In the genomic region with DNA sequence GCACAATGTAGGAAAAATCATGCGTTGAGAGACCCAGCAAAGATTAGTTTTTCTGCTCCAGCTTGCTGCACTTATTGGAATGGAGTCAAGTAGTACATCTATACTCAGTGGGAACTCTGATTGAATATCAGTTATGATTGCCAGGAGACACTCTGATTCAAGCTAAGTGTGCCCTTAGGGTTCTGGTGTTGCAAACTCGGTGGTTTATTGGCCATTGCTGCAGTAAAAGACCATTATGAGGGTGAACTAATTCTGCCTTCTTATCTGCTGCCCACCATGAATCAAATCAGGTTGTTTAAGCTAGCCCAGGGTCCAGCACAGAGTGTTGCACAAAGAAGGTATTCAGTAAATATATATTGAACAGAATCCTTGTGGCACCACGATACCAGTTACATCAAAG, we compare ENCODE assay signal across 28 cellular contexts.
"Had no signal": no experiment of that assay in that cellular context is flagged by ENCODE, and none has a peak within 500 bp of the region (broad histone marks: within the 10 kb centered on the region; RNA-seq: fewer than 3 reads in every experiment).

No MANE protein-coding gene starts in this region.

- ATAC-seq: activated CD4-positive, alpha-beta T cell treated with anti-CD3 and anti-CD28 coated beads for 36 hours; activated CD8-positive, alpha-beta memory T cell treated with anti-CD3 and anti-CD28 coated beads, Interleukin-2, amount 10 ng/mL, durations not matched to agents 7 days and 5 days; activated CD8-positive, alpha-beta T cell treated with anti-CD3 and anti-CD28 coated beads, Interleukin-2, amount 10 ng/mL, durations not matched to agents 7 days and 5 days; activated naive CD4-positive, alpha-beta T cell treated with anti-CD3 and anti-CD28 coated beads, Interleukin-2, amount 50 U/mL, for 72 hours; activated T-cell treated with anti-CD3 and anti-CD28 coated beads, Interleukin-2, amount 50 U/mL, for 72 hours; esophagus mucosa; heart left ventricle had no signal

- H3K4me3 ChIP-seq: coronary artery, dorsolateral prefrontal cortex, heart left ventricle had no signal

- H3K27me3 ChIP-seq: brain microvascular endothelial cell, dorsolateral prefrontal cortex, heart left ventricle had no signal

- H3K27ac Mint-ChIP-seq: activated CD4-positive, alpha-beta memory T cell treated with anti-CD3 and anti-CD28 coated beads for 36 hours; activated CD4-positive, alpha-beta T cell treated with anti-CD3 and anti-CD28 coated beads for 36 hours; activated CD4-positive, alpha-beta T cell treated with anti-CD3 and anti-CD28 coated beads, Interleukin-2, amount 10 ng/mL, durations not matched to agents 24 days and 14 days; activated CD8-positive, alpha-beta memory T cell treated with anti-CD3 and anti-CD28 coated beads, Interleukin-2, amount 10 ng/mL, durations not matched to agents 7 days and 5 days; activated CD8-positive, alpha-beta T cell treated with anti-CD3 and anti-CD28 coated beads, Interleukin-2, amount 10 ng/mL, durations not matched to agents 7 days and 5 days; activated naive CD4-positive, alpha-beta T cell treated with anti-CD3 and anti-CD28 coated beads, Interleukin-2, amount 10 ng/mL, durations not matched to agents 7 days and 5 days; activated naive CD4-positive, alpha-beta T cell treated with anti-CD3 and anti-CD28 coated beads, Interleukin-2, amount 50 U/mL, for 72 hours; activated naive CD8-positive, alpha-beta T cell treated with anti-CD3 and anti-CD28 coated beads, Interleukin-2, amount 10 ng/mL, durations not matched to agents 7 days and 5 days; activated T-cell treated with anti-CD3 and anti-CD28 coated beads, Interleukin-2, amount 50 U/mL, for 24 hours; activated T-cell treated with anti-CD3 and anti-CD28 coated beads, Interleukin-2, amount 50 U/mL, for 72 hours; dendritic cell treated with granulocyte-macrophage colony-stimulating factor and Interleukin-4, amounts not matched to agents 40 ng/mL and 50 ng/mL, for 4 days; endodermal cell had no signal

- H3K4me1 Mint-ChIP-seq: central memory CD8-positive, alpha-beta T cell had no signal

- DNase-seq: activated CD4-positive, alpha-beta memory T cell treated with anti-CD3 and anti-CD28 coated beads for 36 hours; activated CD4-positive, alpha-beta T cell treated with anti-CD3 and anti-CD28 coated beads for 36 hours; activated CD4-positive, alpha-beta T cell treated with anti-CD3 and anti-CD28 coated beads, Interleukin-2, amount 10 ng/mL, durations not matched to agents 24 days and 14 days; activated CD4-positive, CD25-positive, alpha-beta regulatory T cell; activated CD4-positive, CD25-positive, alpha-beta regulatory T cell treated with anti-CD3 and anti-CD28 coated beads, Interleukin-2, amount 50 U/mL, for 72 hours; activated CD8-positive, alpha-beta memory T cell treated with anti-CD3 and anti-CD28 coated beads, Interleukin-2, amount 10 ng/mL, durations not matched to agents 7 days and 5 days; activated CD8-positive, alpha-beta memory T cell treated with anti-CD3 and anti-CD28 coated beads, Interleukin-2, amount 50 U/mL, for 4 hours; activated CD8-positive, alpha-beta T cell treated with anti-CD3 and anti-CD28 coated beads, Interleukin-2, amount 10 ng/mL, durations not matched to agents 7 days and 5 days; activated gamma-delta T cell; activated naive CD4-positive, alpha-beta T cell; activated naive CD4-positive, alpha-beta T cell treated with anti-CD3 and anti-CD28 coated beads, Interleukin-2, amount 10 ng/mL, durations not matched to agents 7 days and 5 days; activated naive CD8-positive, alpha-beta T cell treated with anti-CD3 and anti-CD28 coated beads, Interleukin-2, amount 10 ng/mL, durations not matched to agents 7 days and 5 days; activated T-cell treated with anti-CD3 and anti-CD28 coated beads, Interleukin-2, amount 50 U/mL, for 24 hours; activated T-cell treated with anti-CD3 and anti-CD28 coated beads, Interleukin-2, amount 50 U/mL, for 72 hours; amniotic stem cell; anterior cingulate cortex; brain microvascular endothelial cell; dorsolateral prefrontal cortex; effector memory CD4-positive, alpha-beta T cell; endodermal cell; foreskin fibroblast; heart left ventricle; T-helper 2 cell had no signal

- H3K36me3 Mint-ChIP-seq: activated CD4-positive, alpha-beta memory T cell treated with anti-CD3 and anti-CD28 coated beads for 36 hours; activated CD8-positive, alpha-beta memory T cell treated with anti-CD3 and anti-CD28 coated beads, Interleukin-2, amount 10 ng/mL, durations not matched to agents 7 days and 5 days; activated naive CD4-positive, alpha-beta T cell treated with anti-CD3 and anti-CD28 coated beads, Interleukin-2, amount 10 ng/mL, durations not matched to agents 7 days and 5 days; activated naive CD8-positive, alpha-beta T cell treated with anti-CD3 and anti-CD28 coated beads, Interleukin-2, amount 10 ng/mL, durations not matched to agents 7 days and 5 days had no signal

- H3K27me3 Mint-ChIP-seq: activated CD4-positive, alpha-beta memory T cell treated with anti-CD3 and anti-CD28 coated beads for 36 hours; activated CD4-positive, alpha-beta T cell treated with anti-CD3 and anti-CD28 coated beads for 36 hours; activated CD4-positive, alpha-beta T cell treated with anti-CD3 and anti-CD28 coated beads, Interleukin-2, amount 10 ng/mL, durations not matched to agents 24 days and 14 days; activated CD8-positive, alpha-beta memory T cell treated with anti-CD3 and anti-CD28 coated beads, Interleukin-2, amount 10 ng/mL, durations not matched to agents 7 days and 5 days; activated naive CD4-positive, alpha-beta T cell treated with anti-CD3 and anti-CD28 coated beads, Interleukin-2, amount 10 ng/mL, durations not matched to agents 7 days and 5 days; activated naive CD8-positive, alpha-beta T cell treated with anti-CD3 and anti-CD28 coated beads, Interleukin-2, amount 10 ng/mL, durations not matched to agents 7 days and 5 days; activated T-cell treated with anti-CD3 and anti-CD28 coated beads, Interleukin-2, amount 50 U/mL, for 24 hours; dendritic cell treated with granulocyte-macrophage colony-stimulating factor and Interleukin-4, amounts not matched to agents 40 ng/mL and 50 ng/mL, for 4 days had no signal

- H3K27ac ChIP-seq: brain microvascular endothelial cell, coronary artery, dorsolateral prefrontal cortex, heart left ventricle had no signal

- H3K36me3 ChIP-seq: brain microvascular endothelial cell, heart left ventricle had no signal

- H3K9me3 Mint-ChIP-seq: activated CD4-positive, alpha-beta memory T cell treated with anti-CD3 and anti-CD28 coated beads for 36 hours; activated CD4-positive, alpha-beta T cell treated with anti-CD3 and anti-CD28 coated beads, Interleukin-2, amount 10 ng/mL, durations not matched to agents 24 days and 14 days; activated naive CD4-positive, alpha-beta T cell treated with anti-CD3 and anti-CD28 coated beads, Interleukin-2, amount 10 ng/mL, durations not matched to agents 7 days and 5 days; activated naive CD4-positive, alpha-beta T cell treated with anti-CD3 and anti-CD28 coated beads, Interleukin-2, amount 50 U/mL, for 72 hours; activated naive CD8-positive, alpha-beta T cell treated with anti-CD3 and anti-CD28 coated beads, Interleukin-2, amount 10 ng/mL, durations not matched to agents 7 days and 5 days; activated T-cell treated with anti-CD3 and anti-CD28 coated beads, Interleukin-2, amount 50 U/mL, for 24 hours; activated T-cell treated with anti-CD3 and anti-CD28 coated beads, Interleukin-2, amount 50 U/mL, for 72 hours; central memory CD8-positive, alpha-beta T cell; dendritic cell treated with granulocyte-macrophage colony-stimulating factor and Interleukin-4, amounts not matched to agents 40 ng/mL and 50 ng/mL, for 4 days; endodermal cell had no signal

- H3K4me3 Mint-ChIP-seq: activated CD4-positive, alpha-beta memory T cell treated with anti-CD3 and anti-CD28 coated beads for 36 hours; activated CD4-positive, alpha-beta T cell treated with anti-CD3 and anti-CD28 coated beads for 36 hours; activated CD4-positive, alpha-beta T cell treated with anti-CD3 and anti-CD28 coated beads, Interleukin-2, amount 10 ng/mL, durations not matched to agents 24 days and 14 days; activated CD8-positive, alpha-beta memory T cell treated with anti-CD3 and anti-CD28 coated beads, Interleukin-2, amount 10 ng/mL, durations not matched to agents 7 days and 5 days; activated CD8-positive, alpha-beta T cell treated with anti-CD3 and anti-CD28 coated beads, Interleukin-2, amount 10 ng/mL, durations not matched to agents 7 days and 5 days; activated naive CD4-positive, alpha-beta T cell treated with anti-CD3 and anti-CD28 coated beads, Interleukin-2, amount 10 ng/mL, durations not matched to agents 7 days and 5 days; activated naive CD8-positive, alpha-beta T cell treated with anti-CD3 and anti-CD28 coated beads, Interleukin-2, amount 10 ng/mL, durations not matched to agents 7 days and 5 days; activated T-cell treated with anti-CD3 and anti-CD28 coated beads, Interleukin-2, amount 50 U/mL, for 24 hours; activated T-cell treated with anti-CD3 and anti-CD28 coated beads, Interleukin-2, amount 50 U/mL, for 72 hours; central memory CD8-positive, alpha-beta T cell; dendritic cell treated with granulocyte-macrophage colony-stimulating factor and Interleukin-4, amounts not matched to agents 40 ng/mL and 50 ng/mL, for 4 days; endodermal cell had no signal
